In genomic region chr17:3558603-3559269, GRCh38 we compare ENCODE assay signal across 9 cellular contexts. TPM values are rescaled to one million over a fixed set of nuclear protein-coding genes. Genes with fewer than 3 reads are reported as not detected.
DNase-seq lines count a peak whose midpoint lies in the region; ATAC-seq and TF ChIP-seq lines count a peak whose summit lies in the region.
"Had no signal": no experiment of that assay in that cellular context is flagged by ENCODE, and none has a peak within 500 bp of the region (broad histone marks: within the 10 kb centered on the region; RNA-seq: fewer than 3 reads in every experiment).

No MANE protein-coding gene starts in this region.

- H3K4me1 Mint-ChIP-seq in CD8-positive, alpha-beta T cell (ENCODE audit: low read depth): peaks cover 5% of the 10 kb centered on the region

- peaks cover 6% of the 10 kb centered on the region for H3K27me3 Mint-ChIP-seq in CD8-positive, alpha-beta T cell (ENCODE audit: low read depth)

- intact Hi-C loops in CD8-positive, alpha-beta T cell (cut with DNase I, micrococcal nuclease): no loop called here
- intact Hi-C loops in esophagus squamous epithelium (cut with DNase I): no loop called here

- no peak overlapping the region for H3K27ac ChIP-seq in CD8-positive, alpha-beta T cell (ENCODE audit: low read depth, low read length)
- H3K27ac ChIP-seq in esophagus squamous epithelium: peak overlapping the region; percentile 55 to 79 (median 72)
- H3K27ac ChIP-seq: heart left ventricle had no signal

- WGBS in esophagus squamous epithelium, 2 donors: 10 to 27% methylated on average over 7 to 9 of the region's 25 CpGs

- H3K9me3 Mint-ChIP-seq in CD8-positive, alpha-beta T cell: no peaks in the 10 kb centered on the region

- no peaks in the 10 kb centered on the region for H3K27me3 ChIP-seq in CD8-positive, alpha-beta T cell (ENCODE audit: insufficient read depth, low read length)
- peaks cover 0 to 40% (median 0%) of the 10 kb centered on the region in 4 donors for H3K27me3 ChIP-seq in esophagus squamous epithelium

- H3K4me3 Mint-ChIP-seq in CD8-positive, alpha-beta T cell: no peak overlapping the region

- no peak overlapping the region for H3K27ac Mint-ChIP-seq in CD8-positive, alpha-beta T cell

- no peaks in the 10 kb centered on the region for H3K36me3 ChIP-seq in CD8-positive, alpha-beta T cell (ENCODE audit: insufficient read depth, low read length)
- H3K36me3 ChIP-seq in esophagus squamous epithelium: no peaks in the 10 kb centered on the region
- H3K36me3 ChIP-seq: heart left ventricle had no signal

- ATAC-seq in CD8-positive, alpha-beta T cell: peak; percentile 64
- peak; percentile 61 for ATAC-seq in GM19372 (IDR thresholded peaks at IDR 0.05; ENCODE audit: low read depth, unreplicated experiment)
- peak; percentile 74 for ATAC-seq in HG03432 (IDR thresholded peaks at IDR 0.05; ENCODE audit: unreplicated experiment)

- no peaks in the 10 kb centered on the region for H3K36me3 Mint-ChIP-seq in CD8-positive, alpha-beta T cell

- TF ChIP-seq CTCF in CD8-positive, alpha-beta T cell (IDR thresholded peaks at IDR 0.05): no peak
- no peak for TF ChIP-seq CTCF in esophagus squamous epithelium (IDR thresholded peaks at IDR 0.05)

- peak in 3 of 7 experiments; percentile 18 to 40 (median 20) for DNase-seq in CD8-positive, alpha-beta T cell
- peak; percentile 20 to 34 for DNase-seq in activated CD4-positive, alpha-beta T cell treated with anti-CD3 and anti-CD28 coated beads for 24 hours (ENCODE audit: low read depth in 2 of 2)
- DNase-seq in esophagus squamous epithelium (lab: John Stamatoyannopoulos, UW) (peak; percentile 34), iPS-NIHi7 (ENCODE audit: extremely low spot score) (no peak), activated gamma-delta T cell treated with Interleukin-2 at 50 U/mL for 16 hours (no peak)
- DNase-seq in stimulated activated CD4-positive, alpha-beta T cell treated with anti-CD3 and anti-CD28 coated beads, Interleukin-2, amount 100 ng/mL, for 48 hours: peak; percentile 29 to 45
- DNase-seq: heart left ventricle had no signal

- peaks cover 4% of the 10 kb centered on the region for H3K4me1 ChIP-seq in CD8-positive, alpha-beta T cell (ENCODE audit: insufficient read depth, low read length)
- peaks cover 18 to 38% (median 29%) of the 10 kb centered on the region in 3 donors for H3K4me1 ChIP-seq in esophagus squamous epithelium

- POLR2A ChIA-PET in CD8-positive, alpha-beta T cell (lab: Charles Lee): no interaction called here

- H3K4me3 ChIP-seq in CD8-positive, alpha-beta T cell (ENCODE audit: low read depth, low read length): no peak overlapping the region
- H3K4me3 ChIP-seq in esophagus squamous epithelium: peak overlapping the region in 1 of 4 donors; percentile 36
- H3K4me3 ChIP-seq: heart left ventricle had no signal

- TF ChIP-seq POLR2A in esophagus squamous epithelium (IDR thresholded peaks at IDR 0.05): peak in 1 of 4 donors; percentile 29

- H3K9me3 ChIP-seq in CD8-positive, alpha-beta T cell (ENCODE audit: low read length): no peaks in the 10 kb centered on the region
- no peaks in the 10 kb centered on the region for H3K9me3 ChIP-seq in esophagus squamous epithelium
- H3K9me3 ChIP-seq: heart left ventricle had no signal

- CTCF ChIA-PET in CD8-positive, alpha-beta T cell (lab: Charles Lee): no interaction called here

RNA-seq across cellular contexts. Expression of gene TRPV3, which starts 1.1 kb away (rescaled TPM):
- total RNA-seq in CD8-positive, alpha-beta T cell: under 1 TPM; 0.11 to 0.25 TPM
- 1 to 10 TPM in 1 of 4 donors, under 1 TPM in 2, not detected in 1; 0.76 to 1.8 (median 0.99) TPM for total RNA-seq in esophagus squamous epithelium

RNA-seq across cellular contexts. Expression of gene TRPV1, which starts 50.5 kb away (rescaled TPM):
- 1 to 10 TPM; 1.8 to 2.6 TPM for total RNA-seq in CD8-positive, alpha-beta T cell
- 1 to 10 TPM; 1.4 to 3.4 (median 1.8) TPM for total RNA-seq in esophagus squamous epithelium

Comparison
In these comparisons a context has a peak if more than half of its experiments do, and no peak if none do; other contexts are left out.
1. DNase-seq: peak in activated CD4-positive, alpha-beta T cell treated with anti-CD3 and anti-CD28 coated beads for 24 hours (2 of 2), esophagus squamous epithelium (single experiment) and stimulated activated CD4-positive, alpha-beta T cell treated with anti-CD3 and anti-CD28 coated beads, Interleukin-2, amount 100 ng/mL, for 48 hours (2 of 2); none in iPS-NIHi7 (single experiment) and activated gamma-delta T cell treated with Interleukin-2 at 50 U/mL for 16 hours (single experiment).
2. Peak in every context shown above with its lines, with median percentiles within 50 percentile points of each other: ATAC-seq.